8 cellular contexts compared by ENCODE assay signal in the genomic region with DNA sequence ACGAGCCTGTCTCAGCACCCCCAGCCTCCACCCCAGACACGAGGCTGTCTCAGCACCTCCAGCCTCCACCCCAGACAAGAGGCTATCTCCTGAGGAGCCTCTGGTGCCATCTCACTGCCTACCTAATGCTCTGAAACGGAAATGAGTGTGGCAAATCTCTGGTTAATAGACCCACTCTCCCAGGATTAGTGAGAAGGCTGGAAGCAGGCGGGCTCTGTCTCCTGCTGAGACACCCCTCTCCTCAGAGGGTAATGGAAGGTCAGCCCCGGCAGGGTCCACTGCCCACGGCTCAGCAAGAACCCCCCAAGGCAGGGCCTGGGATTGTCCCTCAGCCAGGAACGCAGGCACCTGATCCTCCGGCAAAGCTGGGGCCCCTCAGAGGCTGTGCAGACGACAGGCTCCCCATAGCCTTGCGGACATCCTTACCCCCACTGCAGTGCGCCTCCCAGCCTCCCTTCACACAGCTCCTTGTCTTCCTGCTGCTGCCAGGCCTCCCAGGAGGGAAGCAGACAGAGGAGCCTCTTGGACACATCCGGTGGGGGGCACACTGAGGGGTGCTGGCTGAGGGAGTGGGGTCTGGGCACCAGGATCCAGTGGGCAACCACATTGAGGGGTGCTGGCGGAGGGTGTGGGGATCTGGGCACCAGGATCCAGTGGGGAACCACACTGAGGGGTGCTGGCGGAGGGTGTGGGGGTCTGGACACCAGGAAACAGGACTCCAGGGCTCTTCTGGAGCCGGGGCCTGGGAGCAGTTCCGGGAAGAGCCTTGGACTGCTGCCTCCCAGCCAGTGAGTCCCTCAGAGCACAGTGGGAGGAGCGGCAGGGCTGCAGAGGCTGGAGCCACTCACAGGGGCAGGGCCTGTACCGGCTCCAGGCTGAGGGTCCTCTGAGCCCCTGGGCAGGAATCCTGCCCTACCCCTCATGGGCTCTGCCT. TPM values are rescaled to one million over a fixed set of nuclear protein-coding genes. Genes with fewer than 3 reads are reported as not detected.
A peak's percentile ranks its signal among the peaks of the same experiment; 100 is the strongest.
DNase-seq lines count a peak whose midpoint lies in the region; ATAC-seq and TF ChIP-seq lines count a peak whose summit lies in the region.
"Had no signal": no experiment of that assay in that cellular context is flagged by ENCODE, and none has a peak within 500 bp of the region (broad histone marks: within the 10 kb centered on the region; RNA-seq: fewer than 3 reads in every experiment).

No MANE protein-coding gene starts in this region.

- dilution Hi-C loops in IMR-90 (cut with HindIII; ENCODE audit: low sequenced_read_pairs, unreplicated experiment), result no loop called here

- no peaks in the 10 kb centered on the region for H3F3A ChIP-seq in PC-9 (ENCODE audit: insufficient read depth, low read depth)

- H3K9ac ChIP-seq in IMR-90 (ENCODE audit: low read depth, low read length) (no peak overlapping the region), neuronal stem cell (ENCODE audit: low read depth, low read length, poor library complexity) (peak overlapping the region; percentile 50)

- in situ Hi-C loops in IMR-90 (cut with MboI; ENCODE audit: low sequenced_read_pairs), result no loop called here

- H3K14ac ChIP-seq in IMR-90 (replicated peaks; ENCODE audit: low read depth, low read length) (no peak overlapping the region), neuronal stem cell (ENCODE audit: low read length) (peak overlapping the region; percentile 21)

- no peak overlapping the region for H4K91ac ChIP-seq in IMR-90 (ENCODE audit: insufficient read depth, low read depth, low read length)
- H4K91ac ChIP-seq in neuronal stem cell (ENCODE audit: low read depth, low read length, poor library complexity), result no peak overlapping the region

- H2BK20ac ChIP-seq in IMR-90 (ENCODE audit: low read depth, low read length), result no peak overlapping the region

- H2AK9ac ChIP-seq in IMR-90 (replicated peaks; ENCODE audit: low read depth, low read length, poor library complexity), result peak overlapping the region; percentile 70

- H3K79me1 ChIP-seq in IMR-90 (ENCODE audit: low read depth in 1 of 2, low read length in 2 of 2) (no peaks in the 10 kb centered on the region), neuronal stem cell (ENCODE audit: low read depth, low read length) (peaks cover 8% of the 10 kb centered on the region)

- H2BK12ac ChIP-seq in neuronal stem cell (ENCODE audit: low read length), result no peak overlapping the region

- H3K18ac ChIP-seq in IMR-90 (ENCODE audit: low read depth, low read length) (no peak overlapping the region), neuronal stem cell (ENCODE audit: low read length) (peak overlapping the region; percentile 28)

- no peak overlapping the region for H3K56ac ChIP-seq in IMR-90 (ENCODE audit: extremely low read depth, insufficient read depth, low read length)

- H3K9me3 ChIP-seq in IMR-90 (ENCODE audit: control insufficient read depth, insufficient read depth, low read length) (no peaks in the 10 kb centered on the region), WERI-Rb-1 (ENCODE audit: severe bottlenecking) (no peaks in the 10 kb centered on the region), neuronal stem cell (replicated peaks in 1 of 2; ENCODE audit: control insufficient read depth in 2 of 2, insufficient read depth in 1 of 2, low read depth in 1 of 2, low read length in 2 of 2) (peaks cover 0 to 5% of the 10 kb centered on the region in 2 donors), PC-9 (ENCODE audit: insufficient read depth, low read depth) (no peaks in the 10 kb centered on the region)

- no peak for TF ChIP-seq RAD21 in IMR-90 (IDR thresholded peaks at IDR 0.05; ENCODE audit: low read length)

- H4K8ac ChIP-seq in IMR-90 (ENCODE audit: low read depth in 2 of 2, low read length in 2 of 2), result no peak overlapping the region
- H4K8ac ChIP-seq in neuronal stem cell (ENCODE audit: low read depth, low read length), result no peak overlapping the region

- no peak for TF ChIP-seq CTCF in IMR-90 (conservative IDR thresholded peaks at IDR 0.05; ENCODE audit: low read depth, low read length)
- no peak for TF ChIP-seq CTCF in WERI-Rb-1 (IDR thresholded peaks at IDR 0.05; ENCODE audit: low read depth, low read length)
- no peak for TF ChIP-seq CTCF in PC-9 (conservative IDR thresholded peaks at IDR 0.05)

- H4K20me1 ChIP-seq in IMR-90 (ENCODE audit: insufficient read depth, low read length) (peaks cover 9% of the 10 kb centered on the region; the same call in 1 of the 2 replicates), PC-9 (ENCODE audit: insufficient read depth) (no peaks in the 10 kb centered on the region)

- ATAC-seq in IMR-90 (ENCODE audit: low read depth) (no peak), HG02840 (IDR thresholded peaks at IDR 0.05; ENCODE audit: low FRiP score, unreplicated experiment) (no peak)

- H3K36me3 ChIP-seq in IMR-90 (ENCODE audit: control insufficient read depth, insufficient read depth, low read length) (peaks cover 33% of the 10 kb centered on the region), WERI-Rb-1 (peaks cover 42% of the 10 kb centered on the region), neuronal stem cell (replicated peaks in 1 of 2; ENCODE audit: control insufficient read depth in 2 of 2, insufficient read depth in 2 of 2, low read length in 2 of 2) (peaks cover 40 to 47% of the 10 kb centered on the region in 2 donors), PC-9 (ENCODE audit: low read depth) (no peaks in the 10 kb centered on the region)

- H3K4me3 ChIP-seq in IMR-90 (ENCODE audit: insufficient read depth, low read depth, low read length) (no peak overlapping the region), WERI-Rb-1 (ENCODE audit: low read depth, low read length) (no peak overlapping the region), neuronal stem cell (ENCODE audit: low read length in 2 of 2) (peak overlapping the region in 1 of 2 donors; percentile 3), PC-9 (no peak overlapping the region)

- H2BK5ac ChIP-seq in IMR-90 (ENCODE audit: low read depth, low read length, poor library complexity, severe bottlenecking) (no peak overlapping the region), neuronal stem cell (ENCODE audit: low read length) (peak overlapping the region; percentile 53)

- CTCF ChIA-PET in IMR-90 (lab: Yijun Ruan, JAX) (no interaction called here), PC-9 (lab: Charles Lee) (interaction anchor here (0.5 kb wide), 1 partner anchor 13 kb away, joined by 3 read pairs; no protein-coding TSS in a partner anchor)

- H2AK5ac ChIP-seq in IMR-90 (ENCODE audit: low read depth, low read length), result no peak overlapping the region
- peak overlapping the region; percentile 63 for H2AK5ac ChIP-seq in neuronal stem cell (ENCODE audit: low read depth, low read length)

- no peaks in the 10 kb centered on the region for H3K4me1 ChIP-seq in IMR-90 (ENCODE audit: control insufficient read depth, insufficient read depth, low read length)
- no peaks in the 10 kb centered on the region for H3K4me1 ChIP-seq in neuronal stem cell (ENCODE audit: control insufficient read depth in 2 of 2, insufficient read depth in 1 of 2, low read depth in 1 of 2, low read length in 2 of 2)
- no peaks in the 10 kb centered on the region for H3K4me1 ChIP-seq in PC-9 (replicated peaks; ENCODE audit: insufficient read depth)

- no peak overlapping the region for H3K4me2 ChIP-seq in IMR-90 (ENCODE audit: low read depth, low read length)
- no peak overlapping the region for H3K4me2 ChIP-seq in neuronal stem cell (ENCODE audit: insufficient read depth, low read length, poor library complexity, severe bottlenecking)
- no peak overlapping the region for H3K4me2 ChIP-seq in PC-9

- no peaks in the 10 kb centered on the region for H3K9me2 ChIP-seq in PC-9 (ENCODE audit: insufficient read depth)

- 83% methylated on average over 10 of the region's 18 CpGs; no CpG with 5 or more reads in 1 of the 2 experiments for WGBS in IMR-90 (ENCODE audit: extremely low coverage in 2 of 2, insufficient read length in 1 of 2), 2 experiments
- no CpG with 5 or more reads among the region's 18 CpGs for WGBS in neuronal stem cell (ENCODE audit: extremely low coverage in 2 of 2, insufficient read length in 2 of 2, insufficient replicate concordance in 1 of 2), 2 donors

- H3K4ac ChIP-seq in IMR-90 (ENCODE audit: low read depth, low read length) (no peak overlapping the region), neuronal stem cell (ENCODE audit: low read length) (no peak overlapping the region)

- DNase-seq in IMR-90 (no peak), WERI-Rb-1 (peak; percentile 82), neuronal stem cell (ENCODE audit: low spot score) (no peak), PC-9 (no peak), substantia nigra (lab: John Stamatoyannopoulos, UW) (no peak)
- DNase-seq: CD4-positive, alpha-beta T cell; NCI-H510A had no signal

- H3K79me2 ChIP-seq in PC-9 (ENCODE audit: low read depth), result no peaks in the 10 kb centered on the region

- POLR2A ChIA-PET in IMR-90 (lab: Charles Lee; ENCODE audit: unreplicated experiment) (no interaction called here), PC-9 (lab: Charles Lee; ENCODE audit: unreplicated experiment) (interaction anchor here (0.7 kb wide), 1 partner anchor 12 kb away, joined by 6 read pairs; no protein-coding TSS in a partner anchor)

- H2AFZ ChIP-seq in IMR-90 (replicated peaks; ENCODE audit: low read length, poor library complexity) (no peak overlapping the region), neuronal stem cell (ENCODE audit: low read length) (no peak overlapping the region), PC-9 (no peak overlapping the region)

- TF ChIP-seq POLR2A in IMR-90 (IDR thresholded peaks at IDR 0.05; ENCODE audit: low read depth, low read length), result no peak

- BruUV-seq in IMR-90 (replicated peaks; lab: Mats Ljungman, UMichigan), result no TSS peak
- BruUV-seq in PC-9 (replicated peaks; lab: Mats Ljungman, UMichigan), result no TSS peak

- no peaks in the 10 kb centered on the region for H3K27me3 ChIP-seq in IMR-90 (ENCODE audit: control insufficient read depth, insufficient read depth, low read length)
- H3K27me3 ChIP-seq in WERI-Rb-1 (ENCODE audit: insufficient read depth, low read depth, severe bottlenecking), result no peaks in the 10 kb centered on the region
- no peaks in the 10 kb centered on the region for H3K27me3 ChIP-seq in neuronal stem cell (ENCODE audit: control insufficient read depth in 3 of 3, insufficient read depth in 3 of 3, low read depth in 1 of 3, low read length in 3 of 3)
- no peaks in the 10 kb centered on the region for H3K27me3 ChIP-seq in PC-9 (ENCODE audit: insufficient read depth, low read depth)

- H3K23ac ChIP-seq in IMR-90 (ENCODE audit: low read depth, low read length) (no peak overlapping the region), neuronal stem cell (ENCODE audit: low read depth, low read length, poor library complexity) (no peak overlapping the region)

- H2BK120ac ChIP-seq in IMR-90 (ENCODE audit: low read depth, low read length) (no peak overlapping the region), neuronal stem cell (ENCODE audit: low read depth, low read length) (no peak overlapping the region)

- H2BK15ac ChIP-seq in IMR-90 (ENCODE audit: low read depth, low read length), result no peak overlapping the region
- H2BK15ac ChIP-seq in neuronal stem cell (ENCODE audit: low read length), result no peak overlapping the region

- no peak overlapping the region for H4K5ac ChIP-seq in IMR-90 (ENCODE audit: low read depth, low read length)

- 0 out of 2 replicates have a peak, but pooled peaks cover 4% of the 10 kb centered on the region for H3K9me1 ChIP-seq in IMR-90 (ENCODE audit: insufficient read depth, low read length)

- H3K27ac ChIP-seq in IMR-90 (ENCODE audit: insufficient read depth, low read length) (no peak overlapping the region), WERI-Rb-1 (peak overlapping the region; percentile 70), neuronal stem cell (replicated peaks; ENCODE audit: low read length) (no peak overlapping the region), PC-9 (no peak overlapping the region), substantia nigra (ENCODE audit: low read depth, low read length, poor library complexity, severe bottlenecking) (no peak overlapping the region)

- intact Hi-C loops in IMR-90 (cut with micrococcal nuclease), result no loop called here
- intact Hi-C loops in PC-9 (cut with micrococcal nuclease; ENCODE audit: unreplicated experiment), result no loop called here

RNA-seq across cellular contexts. Expression of a gene that starts 13.1 kb away (rescaled TPM):
- 30.3 and 34.2 TPM in 2 replicates for total RNA-seq in IMR-90 (2012; rRNA removed)
- polyA plus RNA-seq in IMR-90 (2012; rRNA removed), result 121 and 140 TPM in 2 replicates
- 278 and 288 TPM in 2 replicates for polyA plus RNA-seq in IMR-90 (2012; cell fraction: cytosol; rRNA removed)
- 60.7 and 79.7 TPM in 2 replicates for polyA plus RNA-seq in IMR-90 (2012; cell fraction: nucleus; rRNA removed; ENCODE audit: low replicate concordance)
- polyA plus RNA-seq in neuronal stem cell (2013, experiment 1 of 2), result 42.0 TPM
- 43.9 TPM for polyA plus RNA-seq in neuronal stem cell (2013, experiment 2 of 2)
- 66.1 and 85.6 TPM in 2 replicates for total RNA-seq in PC-9 (2021)

RNA-seq across cellular contexts. Expression of a gene that starts 28.2 kb away (rescaled TPM):
- 19.9 and 20.3 TPM in 2 replicates for total RNA-seq in IMR-90 (2012; rRNA removed)
- polyA plus RNA-seq in IMR-90 (2012; rRNA removed), result 49.0 and 53.6 TPM in 2 replicates
- polyA plus RNA-seq in IMR-90 (2012; cell fraction: cytosol; rRNA removed), result 46.9 and 51.2 TPM in 2 replicates
- 155 and 163 TPM in 2 replicates for polyA plus RNA-seq in IMR-90 (2012; cell fraction: nucleus; rRNA removed; ENCODE audit: low replicate concordance)
- 49.2 TPM for polyA plus RNA-seq in neuronal stem cell (2013, experiment 1 of 2)
- polyA plus RNA-seq in neuronal stem cell (2013, experiment 2 of 2), result 52.4 TPM
- 39.4 and 44.0 TPM in 2 replicates for total RNA-seq in PC-9 (2021)

RNA-seq across cellular contexts. Expression of a gene that starts 54.8 kb away (rescaled TPM):
- total RNA-seq in IMR-90 (2012; rRNA removed) (143 and 161 TPM in 2 replicates), PC-9 (2021) (30.4 and 43.6 TPM in 2 replicates)
- polyA plus RNA-seq in IMR-90 (2012; rRNA removed), result 293 and 327 TPM in 2 replicates
- polyA plus RNA-seq in IMR-90 (2012; cell fraction: cytosol; rRNA removed), result 286 and 483 TPM in 2 replicates
- 295 and 963 TPM in 2 replicates for polyA plus RNA-seq in IMR-90 (2012; cell fraction: nucleus; rRNA removed; ENCODE audit: low replicate concordance)
- 39.4 TPM for polyA plus RNA-seq in neuronal stem cell (2013, experiment 1 of 2)
- 35.6 TPM for polyA plus RNA-seq in neuronal stem cell (2013, experiment 2 of 2)

RNA-seq across cellular contexts. Expression of a gene that starts 55.2 kb away (rescaled TPM):
- total RNA-seq in IMR-90 (2012; rRNA removed) (44.4 and 123 TPM in 2 replicates), PC-9 (2021) (87.4 and 99.7 TPM in 2 replicates)
- 416 and 907 TPM in 2 replicates for polyA plus RNA-seq in IMR-90 (2012; rRNA removed)
- 193 and 430 TPM in 2 replicates for polyA plus RNA-seq in IMR-90 (2012; cell fraction: cytosol; rRNA removed)
- polyA plus RNA-seq in IMR-90 (2012; cell fraction: nucleus; rRNA removed; ENCODE audit: low replicate concordance), result 27.7 and 112 TPM in 2 replicates
- 129 TPM for polyA plus RNA-seq in neuronal stem cell (2013, experiment 1 of 2)
- 129 TPM for polyA plus RNA-seq in neuronal stem cell (2013, experiment 2 of 2)
